4 cellular contexts compared by ENCODE assay signal in genomic region chr1:100668494-100668893, GRCh38. TPM values are rescaled to one million over a fixed set of nuclear protein-coding genes. Genes with fewer than 3 reads are reported as not detected.
"Had no signal": no experiment of that assay in that cellular context is flagged by ENCODE, and none has a peak within 500 bp of the region (broad histone marks: within the 10 kb centered on the region; RNA-seq: fewer than 3 reads in every experiment).

No MANE protein-coding gene starts in this region.

RNA-seq across cellular contexts. Expression of gene VCAM1, which starts 51.0 kb away (rescaled TPM):
- total RNA-seq: HepG2, HT-29, HT1080 had no signal
- polyA plus RNA-seq: HepG2, IgD-negative memory B cell had no signal
